ENCODE assay signal across 24 cellular contexts in the genomic region with DNA sequence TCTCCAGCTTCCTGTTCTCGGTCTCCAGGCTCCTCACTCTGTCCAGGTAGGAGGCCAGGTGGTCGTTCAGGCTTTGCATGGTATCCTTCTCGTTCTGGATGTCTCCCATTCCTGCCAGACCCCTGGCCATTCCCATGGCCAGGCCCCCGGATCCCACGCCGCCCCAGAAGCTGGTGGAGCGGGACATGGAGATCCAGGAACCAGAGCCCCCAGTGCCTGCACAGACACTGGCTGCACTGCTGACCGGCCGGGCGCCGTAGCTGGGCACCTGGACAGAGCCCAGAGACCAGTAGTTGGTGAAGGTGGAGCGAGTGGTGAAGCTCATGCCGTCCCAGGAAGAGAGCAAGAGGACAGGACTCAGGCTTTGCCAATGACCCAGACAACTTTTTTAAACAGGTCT.
"Had no signal": no experiment of that assay in that cellular context is flagged by ENCODE, and none has a peak within 500 bp of the region (broad histone marks: within the 10 kb centered on the region; RNA-seq: fewer than 3 reads in every experiment).

No MANE protein-coding gene starts in this region.

- H3K4me3 Mint-ChIP-seq: activated naive CD8-positive, alpha-beta T cell treated with anti-CD3 and anti-CD28 coated beads, Interleukin-2, amount 10 ng/mL, durations not matched to agents 7 days and 5 days; activated T-helper 1 cell treated with anti-CD3 and anti-CD28 coated beads, Interleukin-12 subunit alpha, Interleukin-12 subunit beta, Interleukin-2, Interleukin-4 antibody, amounts not matched to agents 30 ng/mL and 10 ng/mL and 1 ng/mL, durations not matched to agents 14 hours and 24 hours and 36 hours; mesothelial cell of epicardium had no signal

- H3K27ac Mint-ChIP-seq: effector memory CD8-positive, alpha-beta T cell; naive B cell had no signal

- H3K4me1 Mint-ChIP-seq: naive B cell had no signal

- H3K9me3 Mint-ChIP-seq: activated T-helper 1 cell treated with anti-CD3 and anti-CD28 coated beads, Interleukin-12 subunit alpha, Interleukin-12 subunit beta, Interleukin-2, Interleukin-4 antibody, amounts not matched to agents 30 ng/mL and 10 ng/mL and 1 ng/mL, durations not matched to agents 14 hours and 24 hours and 36 hours had no signal

- ATAC-seq: effector memory CD8-positive, alpha-beta T cell; gastrocnemius medialis; left ventricle myocardium superior; pancreas; sciatic nerve had no signal

- H3K27me3 Mint-ChIP-seq: activated naive CD8-positive, alpha-beta T cell treated with anti-CD3 and anti-CD28 coated beads, Interleukin-2, amount 10 ng/mL, durations not matched to agents 7 days and 5 days; effector memory CD8-positive, alpha-beta T cell; naive B cell; T-cell had no signal

- DNase-seq: activated CD4-positive, alpha-beta T cell treated with anti-CD3 and anti-CD28 coated beads, Interleukin-2, amount 50 U/mL, for 1 hour; activated gamma-delta T cell; activated naive CD8-positive, alpha-beta T cell treated with anti-CD3 and anti-CD28 coated beads, Interleukin-2, amount 10 ng/mL, durations not matched to agents 7 days and 5 days; activated T-cell treated with anti-CD3 and anti-CD28 coated beads for 4 hours; amniotic stem cell; caudate nucleus; cortex of kidney; effector memory CD8-positive, alpha-beta T cell; erythroblast; gastrocnemius medialis; glutamatergic neuron; islet precursor cell; left ventricle myocardium superior; naive B cell; nucleus accumbens; retina; stimulated activated CD4-positive, alpha-beta T cell treated with anti-CD3 and anti-CD28 coated beads, Interleukin-12 subunit alpha, Interleukin-12 subunit beta, amount 100 ng/mL, for 4 hours; stimulated activated CD4-positive, alpha-beta T cell treated with anti-CD3 and anti-CD28 coated beads, Interleukin-4, amount 100 ng/mL, for 1 hour; T-cell; T-helper 9 cell had no signal

- H3K36me3 Mint-ChIP-seq: naive B cell, T-cell had no signal
